In genomic region chr6:53818845-53819609, GRCh38 we compare ENCODE assay signal across 14 cellular contexts.
"Had no signal": no experiment of that assay in that cellular context is flagged by ENCODE, and none has a peak within 500 bp of the region (broad histone marks: within the 10 kb centered on the region; RNA-seq: fewer than 3 reads in every experiment).

No MANE protein-coding gene starts in this region.

- H3K27me3 ChIP-seq: pancreas, tibial nerve had no signal

- H3K36me3 Mint-ChIP-seq: activated naive CD8-positive, alpha-beta T cell treated with anti-CD3 and anti-CD28 coated beads, Interleukin-2, amount 10 ng/mL, durations not matched to agents 7 days and 5 days had no signal

- H3K36me3 ChIP-seq: pancreas, tibial nerve had no signal

- ATAC-seq: pancreas, SK-N-SH treated with all-trans-retinoic acid at 6 μM for 48 hours had no signal

- H3K27ac Mint-ChIP-seq: activated CD4-positive, alpha-beta T cell treated with anti-CD3 and anti-CD28 coated beads, Interleukin-2, amount 10 ng/mL, durations not matched to agents 24 days and 14 days; activated naive CD8-positive, alpha-beta T cell treated with anti-CD3 and anti-CD28 coated beads, Interleukin-2, amount 10 ng/mL, durations not matched to agents 7 days and 5 days; T-helper 1 cell treated with Interleukin-12 subunit alpha and Interleukin-12 subunit beta and Interleukin-4 antibody, amounts not matched to agents 30 μg/mL and 1 μg/mL, for 36 hours had no signal

- H3K27me3 Mint-ChIP-seq: activated CD4-positive, alpha-beta T cell treated with anti-CD3 and anti-CD28 coated beads, Interleukin-2, amount 10 ng/mL, durations not matched to agents 24 days and 14 days; activated naive CD8-positive, alpha-beta T cell treated with anti-CD3 and anti-CD28 coated beads, Interleukin-2, amount 10 ng/mL, durations not matched to agents 7 days and 5 days had no signal

- H3K9me3 ChIP-seq: pancreas, tibial nerve had no signal

- DNase-seq: activated CD4-positive, alpha-beta T cell treated with anti-CD3 and anti-CD28 coated beads, Interleukin-2, amount 10 ng/mL, durations not matched to agents 24 days and 14 days; activated effector memory CD4-positive, alpha-beta T cell treated with anti-CD3 and anti-CD28 coated beads, Interleukin-2, amount 50 U/mL, for 16 hours; activated naive CD8-positive, alpha-beta T cell treated with anti-CD3 and anti-CD28 coated beads, Interleukin-2, amount 10 ng/mL, durations not matched to agents 7 days and 5 days; aorta; central memory CD4-positive, alpha-beta T cell; effector memory CD4-positive, alpha-beta T cell; kidney; pancreas; stimulated activated CD4-positive, alpha-beta T cell treated with anti-CD3 and anti-CD28 coated beads, Interleukin-2, amount 100 ng/mL, for 48 hours; stimulated activated CD8-positive, alpha-beta memory T cell treated with anti-CD3 and anti-CD28 coated beads, Interleukin-4, amount 100 ng/mL, for 48 hours had no signal

- H3K4me1 Mint-ChIP-seq: neural crest cell had no signal

- H3K4me3 Mint-ChIP-seq: activated CD4-positive, alpha-beta T cell treated with anti-CD3 and anti-CD28 coated beads, Interleukin-2, amount 10 ng/mL, durations not matched to agents 24 days and 14 days; activated naive CD8-positive, alpha-beta T cell treated with anti-CD3 and anti-CD28 coated beads, Interleukin-2, amount 10 ng/mL, durations not matched to agents 7 days and 5 days; neural crest cell; T-helper 1 cell treated with Interleukin-12 subunit alpha and Interleukin-12 subunit beta and Interleukin-4 antibody, amounts not matched to agents 30 μg/mL and 1 μg/mL, for 36 hours had no signal

- H3K27ac ChIP-seq: pancreas, tibial nerve had no signal

- H3K9me3 Mint-ChIP-seq: activated CD4-positive, alpha-beta T cell treated with anti-CD3 and anti-CD28 coated beads, Interleukin-2, amount 10 ng/mL, durations not matched to agents 24 days and 14 days; activated naive CD8-positive, alpha-beta T cell treated with anti-CD3 and anti-CD28 coated beads, Interleukin-2, amount 10 ng/mL, durations not matched to agents 7 days and 5 days; neural crest cell; T-helper 1 cell treated with Interleukin-12 subunit alpha and Interleukin-12 subunit beta and Interleukin-4 antibody, amounts not matched to agents 30 μg/mL and 1 μg/mL, for 36 hours had no signal

- H3K4me3 ChIP-seq: pancreas, tibial nerve had no signal
